Comparison of ENCODE assay signal across 1 cellular context in genomic region chr5:149960272-149961185, GRCh38.
TF ChIP-seq lines count a peak whose summit lies in the region.

TSS of gene SLC26A2 (plus strand) at chr5:149960758. CDS start at chr5:149977653, 16,895 bp downstream.

TF ChIP-seq in GM12878, 131 proteins besides CTCF, POLR2A, EP300 and RAD21 (continued from another document and continues in another):
- TF ChIP-seq BCL3 (IDR thresholded peaks at IDR 0.05; ENCODE audit: borderline replicate concordance, insufficient read depth, low read depth, low read length, poor library complexity, severe bottlenecking) = no peak
- TF ChIP-seq FOXK2 (IDR thresholded peaks at IDR 0.05) = peak; percentile 57
- no peak for TF ChIP-seq ELK1 (IDR thresholded peaks at IDR 0.05; ENCODE audit: low read depth, low read length)
- no peak for TF ChIP-seq ZNF384 (IDR thresholded peaks at IDR 0.05; ENCODE audit: borderline replicate concordance, low read depth, low read length)
- peak; percentile 95 for TF ChIP-seq POLR2AphosphoS5 (IDR thresholded peaks at IDR 0.05; ENCODE audit: low read length)
- TF ChIP-seq ZNF24 (IDR thresholded peaks at IDR 0.05) = no peak
- peak; percentile 94 for TF ChIP-seq USF2 (IDR thresholded peaks at IDR 0.05; ENCODE audit: borderline replicate concordance, low read depth, low read length)
- TF ChIP-seq SPI1 (IDR thresholded peaks at IDR 0.05; ENCODE audit: borderline replicate concordance, insufficient read depth, low read depth, low read length) = no peak
- peak; percentile 53 for TF ChIP-seq GABPA (IDR thresholded peaks at IDR 0.05; ENCODE audit: low read depth)
- TF ChIP-seq ZZZ3 (IDR thresholded peaks at IDR 0.05; ENCODE audit: control insufficient read depth, insufficient read length, low read depth) = no peak
- TF ChIP-seq PAX8 (IDR thresholded peaks at IDR 0.05) = no peak
- no peak for TF ChIP-seq BMI1 (IDR thresholded peaks at IDR 0.05; ENCODE audit: borderline replicate concordance)
- peak; percentile 88 for TF ChIP-seq ZNF687 (IDR thresholded peaks at IDR 0.05)
- TF ChIP-seq FOXM1 (IDR thresholded peaks at IDR 0.05; ENCODE audit: low read depth, low read length) = no peak
- no peak for TF ChIP-seq ZBTB11 (CRISPR knock-in tag; IDR thresholded peaks at IDR 0.05)
- TF ChIP-seq MEF2B (IDR thresholded peaks at IDR 0.05; ENCODE audit: partially characterized antibody, poor library complexity, severe bottlenecking) = no peak
- TF ChIP-seq RFX5 (IDR thresholded peaks at IDR 0.05; ENCODE audit: low read depth, low read length) = peak; percentile 55; the same call in 1 of the 2 replicates
- TF ChIP-seq CBX5 (IDR thresholded peaks at IDR 0.05; ENCODE audit: low read depth) = no peak
- TF ChIP-seq IRF4 (IDR thresholded peaks at IDR 0.05; ENCODE audit: low read depth, low read length) = no peak
- peak; percentile 75 for TF ChIP-seq CREB1 (IDR thresholded peaks at IDR 0.05; ENCODE audit: low read depth)
- TF ChIP-seq NKRF (conservative IDR thresholded peaks at IDR 0.05) = 0 out of 2 replicates have a peak, but pooled peaks have one; percentile 20
- no peak for TF ChIP-seq NFIC (IDR thresholded peaks at IDR 0.05; ENCODE audit: low read depth, low read length)
- TF ChIP-seq HDGF (IDR thresholded peaks at IDR 0.05) = no peak; the same call in 1 of the 2 replicates
- 0 out of 2 replicates have a peak, but pooled peaks have one; percentile 30 for TF ChIP-seq MLLT1 (IDR thresholded peaks at IDR 0.05)
- no peak for TF ChIP-seq ATF7 (IDR thresholded peaks at IDR 0.05; ENCODE audit: low read depth)
- no peak for TF ChIP-seq CUX1 (IDR thresholded peaks at IDR 0.05; ENCODE audit: insufficient replicate concordance, low read depth, low read length)
- peak; percentile 99 for TF ChIP-seq PBX3 (IDR thresholded peaks at IDR 0.05; ENCODE audit: insufficient replicate concordance, low read depth, low read length)
- no peak for TF ChIP-seq CBX3 (IDR thresholded peaks at IDR 0.05; ENCODE audit: borderline replicate concordance, low read depth)
- no peak for TF ChIP-seq SMAD1 (IDR thresholded peaks at IDR 0.05; ENCODE audit: low read depth, partially characterized antibody)
- TF ChIP-seq MTA3 (IDR thresholded peaks at IDR 0.05; ENCODE audit: borderline replicate concordance, low read length) = no peak
- TF ChIP-seq LARP7 (IDR thresholded peaks at IDR 0.05) = peak; percentile 60; the same call in 1 of the 2 replicates
- TF ChIP-seq SMAD5 (IDR thresholded peaks at IDR 0.05; ENCODE audit: low read depth) = peak; percentile 85; the same call in 1 of the 2 replicates
- TF ChIP-seq STAT3 (IDR thresholded peaks at IDR 0.05; ENCODE audit: low read depth, low read length) = no peak
